31 cellular contexts compared by ENCODE assay signal in genomic region chr7:124328774-124329173, GRCh38.
"Had no signal": no experiment of that assay in that cellular context is flagged by ENCODE, and none has a peak within 500 bp of the region (broad histone marks: within the 10 kb centered on the region; RNA-seq: fewer than 3 reads in every experiment).

No MANE protein-coding gene starts in this region.

- ATAC-seq: naive thymus-derived CD8-positive, alpha-beta T cell; natural killer cell treated with Interleukin-12 subunit alpha and Interleukin-12 subunit beta and Interleukin-15 and Interleukin-18, amount 100 ng/mL, for 72 hours; psoas muscle; right cardiac atrium; sciatic nerve; stimulated activated effector memory CD8-positive, alpha-beta T cell treated with anti-CD3 and anti-CD28 coated beads, Interleukin-12 subunit alpha, Interleukin-12 subunit beta, amount 100 ng/mL, for 72 hours; stimulated activated naive B cell treated with anti-CD40 and anti-IgM and Interleukin-4, amounts not matched to agents 10 μg/mL and 1 μg/mL and 100 μg/mL, for 72 hours; upper lobe of right lung had no signal

- H3K9me3 Mint-ChIP-seq: nephron progenitor cell, type B pancreatic cell had no signal

- H3K79me2 ChIP-seq: parathyroid adenoma had no signal

- H3K4me1 ChIP-seq: parathyroid adenoma, psoas muscle, spleen, suprapubic skin, testis, tibial artery, transverse colon, upper lobe of right lung, uterus had no signal

- H3K27ac ChIP-seq: ovary, parathyroid adenoma, psoas muscle, skin epidermis, spleen, suprapubic skin, testis, tibial artery, transverse colon, upper lobe of right lung, uterus had no signal

- H3K4me3 ChIP-seq: ovary, psoas muscle, skin epidermis, smooth muscle cell, spleen, suprapubic skin, testis, tibial artery, transverse colon, upper lobe of right lung, uterus had no signal

- H3K4me1 Mint-ChIP-seq: naive B cell; naive thymus-derived CD8-positive, alpha-beta T cell; nephron progenitor cell; neural crest cell; stimulated activated effector memory CD8-positive, alpha-beta T cell treated with anti-CD3 and anti-CD28 coated beads, Interleukin-12 subunit alpha, Interleukin-12 subunit beta, amount 100 ng/mL, for 72 hours; stimulated activated naive B cell treated with anti-CD40 and anti-IgM and Interleukin-4, amounts not matched to agents 10 μg/mL and 1 μg/mL and 100 μg/mL, for 72 hours had no signal

- DNase-seq: naive B cell; naive thymus-derived CD8-positive, alpha-beta T cell; nephron progenitor cell; occipital lobe; ovary; posterior cingulate gyrus; psoas muscle; right cardiac atrium; spleen; stimulated activated CD4-positive, alpha-beta T cell treated with anti-CD3 and anti-CD28 coated beads, Interleukin-12 subunit alpha, Interleukin-12 subunit beta, amount 100 ng/mL, for 4 hours; stimulated activated CD4-positive, alpha-beta T cell treated with anti-CD3 and anti-CD28 coated beads, Interleukin-1b, Interleukin-23, amount 100 ng/mL, for 48 hours; stimulated activated CD4-positive, alpha-beta T cell treated with anti-CD3 and anti-CD28 coated beads, Interleukin-4, amount 100 ng/mL, for 1 hour; stimulated activated naive B cell treated with anti-CD40 and anti-IgM and Interleukin-4, amounts not matched to agents 10 μg/mL and 1 μg/mL and 100 μg/mL, for 72 hours; stimulated activated naive CD4-positive, alpha-beta T cell treated with Interleukin-2 at 50 U/mL for 16 hours; substantia nigra; testis; tibial artery; transverse colon; upper lobe of right lung; uterus had no signal

- H3K27ac Mint-ChIP-seq: naive B cell; natural killer cell treated with Interleukin-12 subunit alpha and Interleukin-12 subunit beta and Interleukin-15 and Interleukin-18, amount 100 ng/mL, for 72 hours; nephron progenitor cell; progenitor cell of endocrine pancreas; stimulated activated effector memory CD8-positive, alpha-beta T cell treated with anti-CD3 and anti-CD28 coated beads, Interleukin-12 subunit alpha, Interleukin-12 subunit beta, amount 100 ng/mL, for 72 hours; stimulated activated naive B cell treated with anti-CD40 and anti-IgM and Interleukin-4, amounts not matched to agents 10 μg/mL and 1 μg/mL and 100 μg/mL, for 72 hours; stimulated activated naive CD8-positive, alpha-beta T cell treated with anti-CD3 and anti-CD28 coated beads, Interleukin-15, Interleukin-2, amounts not matched to agents 100 ng/mL and 50 ng/mL, for 24 hours; type B pancreatic cell had no signal

- H3K4me3 Mint-ChIP-seq: naive B cell; naive thymus-derived CD8-positive, alpha-beta T cell; natural killer cell treated with Interleukin-12 subunit alpha and Interleukin-12 subunit beta and Interleukin-15 and Interleukin-18, amount 100 ng/mL, for 72 hours; nephron progenitor cell; neural crest cell; stimulated activated effector memory CD8-positive, alpha-beta T cell treated with anti-CD3 and anti-CD28 coated beads, Interleukin-12 subunit alpha, Interleukin-12 subunit beta, amount 100 ng/mL, for 72 hours; stimulated activated naive B cell treated with anti-CD40 and anti-IgM and Interleukin-4, amounts not matched to agents 10 μg/mL and 1 μg/mL and 100 μg/mL, for 72 hours; stimulated activated naive CD8-positive, alpha-beta T cell treated with anti-CD3 and anti-CD28 coated beads, Interleukin-15, Interleukin-2, amounts not matched to agents 100 ng/mL and 50 ng/mL, for 24 hours; type B pancreatic cell had no signal

- H2AFZ ChIP-seq: parathyroid adenoma had no signal

- H3K36me3 ChIP-seq: ovary, spleen, suprapubic skin, tibial artery, transverse colon, upper lobe of right lung, uterus had no signal

- H3K4me2 ChIP-seq: smooth muscle cell had no signal

- H3K27me3 Mint-ChIP-seq: naive B cell; naive thymus-derived CD8-positive, alpha-beta T cell; natural killer cell treated with Interleukin-12 subunit alpha and Interleukin-12 subunit beta and Interleukin-15 and Interleukin-18, amount 100 ng/mL, for 72 hours; progenitor cell of endocrine pancreas; stimulated activated naive B cell treated with anti-CD40 and anti-IgM and Interleukin-4, amounts not matched to agents 10 μg/mL and 1 μg/mL and 100 μg/mL, for 72 hours; stimulated activated naive CD8-positive, alpha-beta T cell treated with anti-CD3 and anti-CD28 coated beads, Interleukin-15, Interleukin-2, amounts not matched to agents 100 ng/mL and 50 ng/mL, for 24 hours; type B pancreatic cell had no signal

- H3K27me3 ChIP-seq: ovary, spleen, suprapubic skin, testis, tibial artery, transverse colon, upper lobe of right lung, uterus had no signal

- H3K36me3 Mint-ChIP-seq: naive B cell; naive thymus-derived CD8-positive, alpha-beta T cell; natural killer cell treated with Interleukin-12 subunit alpha and Interleukin-12 subunit beta and Interleukin-15 and Interleukin-18, amount 100 ng/mL, for 72 hours; stimulated activated effector memory CD8-positive, alpha-beta T cell treated with anti-CD3 and anti-CD28 coated beads, Interleukin-12 subunit alpha, Interleukin-12 subunit beta, amount 100 ng/mL, for 72 hours; stimulated activated naive B cell treated with anti-CD40 and anti-IgM and Interleukin-4, amounts not matched to agents 10 μg/mL and 1 μg/mL and 100 μg/mL, for 72 hours; type B pancreatic cell had no signal
